In genomic region chr12:101877816-101878811, GRCh38 we compare ENCODE assay signal across 1 cellular context.
TF ChIP-seq lines count a peak whose summit lies in the region.

No MANE protein-coding gene starts in this region.

TF ChIP-seq in HEK293, 187 proteins besides CTCF, POLR2A, EP300 and RAD21 (continued from another document and continues in another):
- TF ChIP-seq PBX3 (CRISPR knock-in tag; IDR thresholded peaks at IDR 0.05) (peak; percentile 30; the same call in 1 of the 2 replicates), ZNF585B (tag by site-specific recombination; IDR thresholded peaks at IDR 0.05) (no peak), INSM2 (tag by site-specific recombination; IDR thresholded peaks at IDR 0.05) (no peak), SP2 (tag by site-specific recombination; IDR thresholded peaks at IDR 0.05) (no peak), ZNF140 (tag by site-specific recombination; IDR thresholded peaks at IDR 0.05) (no peak), ZBTB26 (tag by site-specific recombination; optimal IDR thresholded peaks at IDR 0.05) (peak; percentile 45), ZNF571 (tag by site-specific recombination; IDR thresholded peaks at IDR 0.05) (no peak), ZNF26 (tag by site-specific recombination; IDR thresholded peaks at IDR 0.05) (no peak), HIC1 (tag by site-specific recombination; IDR thresholded peaks at IDR 0.05) (peak; percentile 18; the same call in 1 of the 2 replicates), ZBTB20 (tag by site-specific recombination; IDR thresholded peaks at IDR 0.05) (peak; percentile 94), IKZF3 (tag by site-specific recombination; IDR thresholded peaks at IDR 0.05) (no peak), ZNF221 (tag by site-specific recombination; IDR thresholded peaks at IDR 0.05; ENCODE audit: borderline replicate concordance) (no peak), ZNF701 (tag by site-specific recombination; IDR thresholded peaks at IDR 0.05) (no peak), ZNF112 (tag by site-specific recombination; IDR thresholded peaks at IDR 0.05) (no peak), HOXD13 (CRISPR knock-in tag; IDR thresholded peaks at IDR 0.05; ENCODE audit: borderline replicate concordance) (no peak), ZBTB48 (tag by site-specific recombination; IDR thresholded peaks at IDR 0.05) (peak; percentile 16; the same call in 1 of the 2 replicates), ZSCAN18 (tag by site-specific recombination; IDR thresholded peaks at IDR 0.05) (no peak), ZSCAN23 (tag by site-specific recombination; IDR thresholded peaks at IDR 0.05) (no peak), FEZF1 (tag by site-specific recombination; IDR thresholded peaks at IDR 0.05) (no peak), PRDM2 (tag by site-specific recombination; IDR thresholded peaks at IDR 0.05; ENCODE audit: borderline replicate concordance) (peak; percentile 66; the same call in 1 of the 2 replicates), ZEB2 (tag by site-specific recombination; IDR thresholded peaks at IDR 0.05) (peak; percentile 36; the same call in 1 of the 2 replicates), ZNF266 (tag by site-specific recombination; IDR thresholded peaks at IDR 0.05; ENCODE audit: low read depth) (no peak), KLF17 (tag by site-specific recombination; IDR thresholded peaks at IDR 0.05) (peak; percentile 47; the same call in 1 of the 2 replicates), ZNF280C (tag by site-specific recombination; IDR thresholded peaks at IDR 0.05) (no peak), ZFP69B (tag by site-specific recombination; IDR thresholded peaks at IDR 0.05) (no peak), ZFHX2 (tag by site-specific recombination; conservative IDR thresholded peaks at IDR 0.05) (no peak; the same call in 1 of the 2 replicates), ZBTB6 (tag by site-specific recombination; IDR thresholded peaks at IDR 0.05) (no peak), SCRT2 (tag by site-specific recombination; IDR thresholded peaks at IDR 0.05) (peak; percentile 39; the same call in 1 of the 2 replicates), ZNF670 (tag by site-specific recombination; IDR thresholded peaks at IDR 0.05; ENCODE audit: low read depth) (no peak), GLIS2 (tag by site-specific recombination; IDR thresholded peaks at IDR 0.05) (peak; percentile 24; the same call in 1 of the 2 replicates), ZNF76 (tag by site-specific recombination; IDR thresholded peaks at IDR 0.05; ENCODE audit: borderline replicate concordance, low read depth) (peak; percentile 12; the same call in 1 of the 2 replicates), ZNF792 (tag by site-specific recombination; IDR thresholded peaks at IDR 0.05) (no peak), ZNF423 (tag by site-specific recombination; IDR thresholded peaks at IDR 0.05) (no peak), ZNF202 (tag by site-specific recombination; IDR thresholded peaks at IDR 0.05; ENCODE audit: borderline replicate concordance) (no peak), ZSCAN4 (tag by site-specific recombination; IDR thresholded peaks at IDR 0.05) (no peak), SP3 (tag by site-specific recombination; IDR thresholded peaks at IDR 0.05) (no peak)
